ENCODE assay signal across 1 cellular context in genomic region chr5:140690941-140691924, GRCh38.
A peak's percentile ranks its signal among the peaks of the same experiment; 100 is the strongest.
TF ChIP-seq lines count a peak whose summit lies in the region.

Gene HARS1 (minus strand): TSS chr5:140691370. CDS start chr5:140691304, 66 bp downstream.
Gene HARS2 (plus strand): TSS chr5:140691455. CDS start chr5:140691649, 194 bp downstream.

TF ChIP-seq in WTC11, 78 proteins besides CTCF, POLR2A, EP300 and RAD21 (continued from another document and continues in another):
- TF ChIP-seq ERG (CRISPR knock-in tag; IDR thresholded peaks at IDR 0.05) (no peak), NR3C1 (CRISPR knock-in tag; conservative IDR thresholded peaks at IDR 0.05; ENCODE audit: low read depth) (no peak), TEAD1 (CRISPR knock-in tag; IDR thresholded peaks at IDR 0.05) (0 out of 2 replicates have a peak, but pooled peaks have one; percentile 19), ZNF263 (CRISPR knock-in tag; IDR thresholded peaks at IDR 0.05; ENCODE audit: low read depth) (no peak), ZNF423 (CRISPR knock-in tag; IDR thresholded peaks at IDR 0.05) (peak; percentile 36; the same call in 1 of the 2 replicates), ZNF425 (CRISPR knock-in tag; conservative IDR thresholded peaks at IDR 0.05) (no peak), CREM (CRISPR knock-in tag; IDR thresholded peaks at IDR 0.05) (no peak; the same call in none of the 2 replicates), JUN (CRISPR knock-in tag; IDR thresholded peaks at IDR 0.05) (0 out of 2 replicates have a peak, but pooled peaks have one; percentile 19), ATF1 (CRISPR knock-in tag; IDR thresholded peaks at IDR 0.05) (no peak), SP1 (CRISPR knock-in tag; conservative IDR thresholded peaks at IDR 0.05) (0 out of 2 replicates have a peak, but pooled peaks have one; percentile 40), STAT6 (CRISPR knock-in tag; conservative IDR thresholded peaks at IDR 0.05; ENCODE audit: low read depth) (no peak), ZNF281 (CRISPR knock-in tag; IDR thresholded peaks at IDR 0.05) (no peak), RORB (CRISPR knock-in tag; IDR thresholded peaks at IDR 0.05) (no peak), E2F4 (CRISPR knock-in tag; IDR thresholded peaks at IDR 0.05; ENCODE audit: borderline replicate concordance, low read depth) (no peak), IRF2 (CRISPR knock-in tag; IDR thresholded peaks at IDR 0.05; ENCODE audit: borderline replicate concordance, low read depth) (no peak), NR2C2 (CRISPR knock-in tag; IDR thresholded peaks at IDR 0.05) (no peak), SMAD3 (CRISPR knock-in tag; IDR thresholded peaks at IDR 0.05; ENCODE audit: borderline replicate concordance) (0 out of 2 replicates have a peak, but pooled peaks have one; percentile 21), ZMAT4 (CRISPR knock-in tag; IDR thresholded peaks at IDR 0.05) (no peak), ZSCAN18 (CRISPR knock-in tag; IDR thresholded peaks at IDR 0.05) (no peak), ATF2 (CRISPR knock-in tag; IDR thresholded peaks at IDR 0.05; ENCODE audit: borderline replicate concordance, low read depth) (no peak), CBFB (CRISPR knock-in tag; IDR thresholded peaks at IDR 0.05; ENCODE audit: low read depth) (no peak), NFATC4 (CRISPR knock-in tag; IDR thresholded peaks at IDR 0.05) (no peak), USF2 (CRISPR knock-in tag; IDR thresholded peaks at IDR 0.05) (0 out of 2 replicates have a peak, but pooled peaks have one; percentile 30), FOXJ3 (CRISPR knock-in tag; IDR thresholded peaks at IDR 0.05; ENCODE audit: borderline replicate concordance) (no peak), TP53 (CRISPR knock-in tag; IDR thresholded peaks at IDR 0.05) (no peak), ATF6 (CRISPR knock-in tag; IDR thresholded peaks at IDR 0.05) (no peak), GABPB1 (CRISPR knock-in tag; IDR thresholded peaks at IDR 0.05) (peak; percentile 88), TEAD4 (CRISPR knock-in tag; IDR thresholded peaks at IDR 0.05) (no peak), ZNF232 (CRISPR knock-in tag; IDR thresholded peaks at IDR 0.05) (0 out of 2 replicates have a peak, but pooled peaks have one; percentile 77), NR1H2 (CRISPR knock-in tag; IDR thresholded peaks at IDR 0.05) (no peak), HMGXB4 (CRISPR knock-in tag; IDR thresholded peaks at IDR 0.05) (0 out of 2 replicates have a peak, but pooled peaks have one; percentile 32), ATF3 (CRISPR knock-in tag; conservative IDR thresholded peaks at IDR 0.05) (no peak), ESRRA (CRISPR knock-in tag; IDR thresholded peaks at IDR 0.05; ENCODE audit: borderline replicate concordance) (no peak), FOXP4 (CRISPR knock-in tag; IDR thresholded peaks at IDR 0.05) (peak; percentile 42; the same call in 1 of the 2 replicates)
